ENCODE assay signal across 20 cellular contexts in genomic region chr11:134349109-134349801, GRCh38. TPM values are rescaled to one million over a fixed set of nuclear protein-coding genes. Genes with fewer than 3 reads are reported as not detected.
A peak's percentile ranks its signal among the peaks of the same experiment; 100 is the strongest.
DNase-seq lines count a peak whose midpoint lies in the region; ATAC-seq, FAIRE-seq and TF ChIP-seq lines count a peak whose summit lies in the region.
"Had no signal": no experiment of that assay in that cellular context is flagged by ENCODE, and none has a peak within 500 bp of the region (broad histone marks: within the 10 kb centered on the region; RNA-seq: fewer than 3 reads in every experiment).

No MANE protein-coding gene starts in this region.

- intact Hi-C loops in CD4-positive, alpha-beta T cell (cut with DNase I, micrococcal nuclease): no loop called here
- intact Hi-C loops in left cardiac atrium (cut with DNase I): no loop called here

- H3K4me1 Mint-ChIP-seq in CD4-positive, alpha-beta T cell (ENCODE audit: low read depth): peaks cover 22% of the 10 kb centered on the region

- H3K27me3 Mint-ChIP-seq in CD4-positive, alpha-beta T cell: no peaks in the 10 kb centered on the region

- no peak overlapping the region for H3K4me3 Mint-ChIP-seq in CD4-positive, alpha-beta T cell
- H3K4me3 Mint-ChIP-seq: activated naive CD4-positive, alpha-beta T cell treated with anti-CD3 and anti-CD28 coated beads for 36 hours had no signal

- H3K36me3 Mint-ChIP-seq in CD4-positive, alpha-beta T cell (ENCODE audit: low read depth): no peaks in the 10 kb centered on the region

- H3K27ac ChIP-seq in CD4-positive, alpha-beta T cell (ENCODE audit: low read depth, low read length): no peak overlapping the region
- H3K27ac ChIP-seq: brain microvascular endothelial cell, HL-60, KMS-11, pancreas, upper lobe of right lung had no signal

- H3K9me3 Mint-ChIP-seq in CD4-positive, alpha-beta T cell: peaks cover 2% of the 10 kb centered on the region
- H3K9me3 Mint-ChIP-seq: activated naive CD4-positive, alpha-beta T cell treated with anti-CD3 and anti-CD28 coated beads for 36 hours had no signal

- CTCF ChIA-PET in CD4-positive, alpha-beta T cell (lab: Charles Lee): no interaction called here

- POLR2A ChIA-PET in CD4-positive, alpha-beta T cell (lab: Charles Lee): no interaction called here

- H3K9me3 ChIP-seq in CD4-positive, alpha-beta T cell (ENCODE audit: control insufficient read depth, low read length): no peaks in the 10 kb centered on the region
- H3K9me3 ChIP-seq: mucosa of descending colon, pancreas, upper lobe of right lung had no signal

- H3K27ac Mint-ChIP-seq in CD4-positive, alpha-beta T cell: peak overlapping the region; percentile 57
- H3K27ac Mint-ChIP-seq: activated naive CD4-positive, alpha-beta T cell treated with anti-CD3 and anti-CD28 coated beads for 36 hours had no signal

- ATAC-seq in CD4-positive, alpha-beta T cell (ENCODE audit: poor library complexity): peak; percentile 48
- ATAC-seq in GM18867 (IDR thresholded peaks at IDR 0.05; ENCODE audit: unreplicated experiment) (peak; percentile 78), HG03175 (IDR thresholded peaks at IDR 0.05; ENCODE audit: unreplicated experiment) (peak; percentile 57), GM18498 (IDR thresholded peaks at IDR 0.05; ENCODE audit: unreplicated experiment) (no peak), left cardiac atrium (no peak)
- ATAC-seq: mucosa of descending colon, pancreas had no signal

- no peaks in the 10 kb centered on the region for H3K27me3 ChIP-seq in CD4-positive, alpha-beta T cell (ENCODE audit: control insufficient read depth, insufficient read depth, low read length)
- H3K27me3 ChIP-seq: brain microvascular endothelial cell, pancreas, upper lobe of right lung had no signal

- FAIRE-seq in urothelium cell line (lab: Jason Lieb, UNC): no peak
- FAIRE-seq: pancreas had no signal

- TF ChIP-seq CTCF in CD4-positive, alpha-beta T cell (IDR thresholded peaks at IDR 0.05): no peak

- no peak for DNase-seq in CD4-positive, alpha-beta T cell
- DNase-seq in central memory CD4-positive, alpha-beta T cell: peak; percentile 26
- DNase-seq in cerebellar cortex (ENCODE audit: low spot score) (no peak), left cardiac atrium (no peak), urothelium cell line (ENCODE audit: low spot score) (no peak)
- DNase-seq: activated naive CD4-positive, alpha-beta T cell treated with anti-CD3 and anti-CD28 coated beads for 36 hours; brain microvascular endothelial cell; kidney glomerular epithelial cell; mucosa of descending colon; NCI-H1417 treated with DMSO at 0.1 percent for 48 hours; NCI-H226; Right ventricle myocardium superior; T1000; upper lobe of right lung had no signal

RNA-seq across cellular contexts. Expression of gene GLB1L2, which starts 17.5 kb away (rescaled TPM):
- total RNA-seq in CD4-positive, alpha-beta T cell: under 1 TPM; 0.59 to 0.63 TPM
- under 1 TPM; 0.65 to 0.91 TPM for total RNA-seq in left cardiac atrium

Comparison
In these comparisons a context has a peak if more than half of its experiments do, and no peak if none do; other contexts are left out.
1. ATAC-seq: peak in CD4-positive, alpha-beta T cell (single experiment), GM18867 (single experiment) and HG03175 (single experiment); none in GM18498 (single experiment) and left cardiac atrium (0 of 2).